8 cellular contexts compared by ENCODE assay signal in genomic region chr11:6611092-6612007, GRCh38. TPM values are rescaled to one million over a fixed set of nuclear protein-coding genes. Genes with fewer than 3 reads are reported as not detected.
DNase-seq lines count a peak whose midpoint lies in the region; FAIRE-seq and TF ChIP-seq lines count a peak whose summit lies in the region.

No MANE protein-coding gene starts in this region.

- peak overlapping the region; percentile 59 to 99 (median 97) for H3K27ac ChIP-seq in skin epidermis

- H3K27me3 ChIP-seq in HAP-1 (ENCODE audit: low read depth) (no peaks in the 10 kb centered on the region), iPS-15b (ENCODE audit: control insufficient read depth, insufficient read depth, low read length) (no peaks in the 10 kb centered on the region)

- H3K36me3 ChIP-seq in HAP-1 (replicated peaks) (peaks cover 50% of the 10 kb centered on the region), iPS-15b (ENCODE audit: control insufficient read depth, insufficient read depth, low read length) (peaks cover 30% of the 10 kb centered on the region)

- in situ Hi-C loops in HAP-1 (cut with MboI; ENCODE audit: low sequenced_read_pairs), result loop anchor here (5.0 kb wide), 1 partner anchor 71 kb away; the partner anchor contains the start of gene MRPL17

- DNase-seq in GM12891 (ENCODE audit: insufficient read length, low spot score), result no peak
- peak in 1 of 2 experiments; percentile 41 for DNase-seq in HAP-1 (ENCODE audit: low spot score in 2 of 2)
- DNase-seq in NCI-H2227 (lab: John Stamatoyannopoulos, UW; ENCODE audit: unreplicated experiment), result peak; percentile 57
- DNase-seq in amniotic epithelial cell (ENCODE audit: low read depth), result peak; percentile 19
- DNase-seq in NCI-H2029 treated with DMSO at 0.1 percent for 48 hours (lab: John Stamatoyannopoulos, UW), result no peak
- no peak for DNase-seq in NCI-H446 treated with DMSO at 0.1 percent for 48 hours (lab: John Stamatoyannopoulos, UW)

- no peak for TF ChIP-seq POLR2A in GM12891 (IDR thresholded peaks at IDR 0.05; ENCODE audit: low read depth, low read length)

- FAIRE-seq in GM12891 (lab: Jason Lieb, UNC), result no peak

- H3K9me3 ChIP-seq in HAP-1, result no peaks in the 10 kb centered on the region
- H3K9me3 ChIP-seq in iPS-15b (ENCODE audit: control insufficient read depth, insufficient read depth, low read length), result no peaks in the 10 kb centered on the region

- H3K4me3 ChIP-seq in HAP-1 (peak overlapping the region; percentile 64), iPS-15b (ENCODE audit: low read depth, low read length) (peak overlapping the region; percentile 100), skin epidermis (peak overlapping the region; percentile 55 to 85 (median 83))

- peak overlapping the region; percentile 57 for H3K9ac ChIP-seq in iPS-15b (ENCODE audit: low read depth, low read length)

- H3K4me1 ChIP-seq in HAP-1 (peaks cover 15% of the 10 kb centered on the region), iPS-15b (ENCODE audit: control insufficient read depth, insufficient read depth, low read length) (peaks cover 14% of the 10 kb centered on the region)

TF ChIP-seq in GM12891, 5 proteins besides CTCF, POLR2A, EP300 and RAD21:
- TF ChIP-seq POLR2AphosphoS5 (IDR thresholded peaks at IDR 0.05; ENCODE audit: low read depth, low read length) (no peak), POU2F2 (IDR thresholded peaks at IDR 0.05; ENCODE audit: low read depth, low read length) (peak; percentile 32; the same call in 1 of the 2 replicates)

RNA-seq across cellular contexts. Expression of gene TAF10, which starts 0.7 kb away (rescaled TPM):
- 241 TPM for polyA plus RNA-seq in GM12891 (2012; ENCODE audit: low read depth, missing spikeins)

RNA-seq across cellular contexts. Expression of gene ILK, which starts 7.8 kb away (rescaled TPM):
- polyA plus RNA-seq in GM12891 (2012; ENCODE audit: low read depth, missing spikeins), result 56.8 TPM

RNA-seq across cellular contexts. Expression of gene TPP1, which starts 7.9 kb away (rescaled TPM):
- 49.7 TPM for polyA plus RNA-seq in GM12891 (2012; ENCODE audit: low read depth, missing spikeins)

RNA-seq across cellular contexts. Expression of gene RRP8, which starts 7.9 kb away (rescaled TPM):
- 15.0 TPM for polyA plus RNA-seq in GM12891 (2012; ENCODE audit: low read depth, missing spikeins)

RNA-seq across cellular contexts. Expression of gene DCHS1, which starts 44.3 kb away (rescaled TPM):
- polyA plus RNA-seq in GM12891 (2012; ENCODE audit: low read depth, missing spikeins), result 0.98 TPM

Comparison
In these comparisons a context has a peak if more than half of its experiments do, and no peak if none do; other contexts are left out.
1. DNase-seq: peak in NCI-H2227 (single experiment) and amniotic epithelial cell (single experiment); none in GM12891 (single experiment), NCI-H2029 treated with DMSO at 0.1 percent for 48 hours (single experiment) and NCI-H446 treated with DMSO at 0.1 percent for 48 hours (single experiment).
2. Peak in every context shown above with its lines, with median percentiles within 50 percentile points of each other: H3K4me3 ChIP-seq.